Comparison of ENCODE assay signal across 8 cellular contexts in genomic region chr14:38989917-38990546, GRCh38.
DNase-seq lines count a peak whose midpoint lies in the region; ATAC-seq, FAIRE-seq and TF ChIP-seq lines count a peak whose summit lies in the region.

No MANE protein-coding gene starts in this region.

- 34 to 52% methylated on average over 2 of the region's 2 CpGs for WGBS in sigmoid colon, 2 donors

- H3K27ac Mint-ChIP-seq in T-helper 17 cell = no peak overlapping the region

- no peaks in the 10 kb centered on the region for H3K9me3 ChIP-seq in BLaER1
- H3K9me3 ChIP-seq in T-helper 17 cell (ENCODE audit: control insufficient read depth, low read length, poor library complexity, severe bottlenecking) = no peaks in the 10 kb centered on the region
- H3K9me3 ChIP-seq in sigmoid colon = no peaks in the 10 kb centered on the region

- H4K20me1 ChIP-seq in BLaER1 = no peaks in the 10 kb centered on the region

- peak; percentile 95 for ATAC-seq in GM19324 (IDR thresholded peaks at IDR 0.05; ENCODE audit: low FRiP score, unreplicated experiment)
- peak; percentile 71 for ATAC-seq in HG03060 (IDR thresholded peaks at IDR 0.05; ENCODE audit: low read depth, unreplicated experiment)
- no peak for ATAC-seq in T-helper 17 cell
- no peak for ATAC-seq in SK-N-SH treated with all-trans-retinoic acid at 6 μM for 48 hours

- no peak overlapping the region for H3K9ac ChIP-seq in BLaER1

- H3K4me2 ChIP-seq in BLaER1 = peak overlapping the region; percentile 5

- peak overlapping the region; percentile 19 for H3K4me3 Mint-ChIP-seq in T-helper 17 cell

- intact Hi-C loops in sigmoid colon (cut with DNase I) = no loop called here

- H3K36me3 ChIP-seq in BLaER1 (no peaks in the 10 kb centered on the region), sigmoid colon (no peaks in the 10 kb centered on the region)

- 0 out of 2 replicates have a peak overlapping the region, but pooled peaks have one; percentile 2 for H3K27ac ChIP-seq in BLaER1
- no peak overlapping the region for H3K27ac ChIP-seq in sigmoid colon

- peaks cover 10% of the 10 kb centered on the region for H3K4me1 Mint-ChIP-seq in T-helper 17 cell

- TF ChIP-seq POLR2A in sigmoid colon (IDR thresholded peaks at IDR 0.05) = no peak

- no peak for TF ChIP-seq CTCF in sigmoid colon (IDR thresholded peaks at IDR 0.05)

- H3K27me3 Mint-ChIP-seq in T-helper 17 cell = peaks cover 7% of the 10 kb centered on the region

- no peak for TF ChIP-seq EP300 in sigmoid colon (IDR thresholded peaks at IDR 0.05)

- H3K4me1 ChIP-seq in BLaER1 (0 out of 2 replicates have a peak, but pooled peaks cover 6% of the 10 kb centered on the region), sigmoid colon (no peaks in the 10 kb centered on the region)

- no peak overlapping the region for H3K4me3 ChIP-seq in BLaER1
- no peak overlapping the region for H3K4me3 ChIP-seq in sigmoid colon

- DNase-seq in T-helper 17 cell = no peak
- DNase-seq in sigmoid colon = no peak
- DNase-seq in activated effector memory CD4-positive, alpha-beta T cell treated with Interleukin-2 at 50 U/mL for 16 hours = no peak
- no peak for DNase-seq in frontal cortex (ENCODE audit: low spot score in 2 of 2)

- no peaks in the 10 kb centered on the region for H3K27me3 ChIP-seq in BLaER1
- H3K27me3 ChIP-seq in sigmoid colon = no peaks in the 10 kb centered on the region

- no peaks in the 10 kb centered on the region for H3K36me3 Mint-ChIP-seq in T-helper 17 cell (ENCODE audit: low read depth)

- no peak for FAIRE-seq in frontal cortex (lab: Jason Lieb, UNC)

TF ChIP-seq in SK-N-SH treated with all-trans-retinoic acid at 6 μM for 48 hours, 23 proteins besides CTCF, POLR2A, EP300 and RAD21:
- TF ChIP-seq TOX (CRISPR knock-in tag; IDR thresholded peaks at IDR 0.05; ENCODE audit: borderline replicate concordance) (no peak), PATZ1 (CRISPR knock-in tag; IDR thresholded peaks at IDR 0.05; ENCODE audit: borderline replicate concordance) (no peak), ZFP30 (CRISPR knock-in tag; IDR thresholded peaks at IDR 0.05) (no peak), ZFP3 (CRISPR knock-in tag; IDR thresholded peaks at IDR 0.05) (no peak), GLIS3 (CRISPR knock-in tag; IDR thresholded peaks at IDR 0.05) (no peak), TSHZ2 (CRISPR knock-in tag; IDR thresholded peaks at IDR 0.05) (no peak)

Comparison
In these comparisons a context has a peak if more than half of its experiments do, and no peak if none do; other contexts are left out.
1. ATAC-seq: peak in GM19324 (single experiment) and HG03060 (single experiment); none in T-helper 17 cell (single experiment) and SK-N-SH treated with all-trans-retinoic acid at 6 μM for 48 hours (single experiment).